In genomic region chr5:149745212-149745943, GRCh38 we compare ENCODE assay signal across 16 cellular contexts.
"Had no signal": no experiment of that assay in that cellular context is flagged by ENCODE, and none has a peak within 500 bp of the region (broad histone marks: within the 10 kb centered on the region; RNA-seq: fewer than 3 reads in every experiment).

No MANE protein-coding gene starts in this region.

- H3K4me3 Mint-ChIP-seq: activated CD4-positive, alpha-beta memory T cell treated with anti-CD3 and anti-CD28 coated beads, Interleukin-2, amount 10 ng/mL, durations not matched to agents 7 days and 5 days; activated naive CD4-positive, alpha-beta T cell treated with anti-CD3 and anti-CD28 coated beads, Interleukin-2, amount 50 U/mL, for 24 hours; brain; central memory CD8-positive, alpha-beta T cell; effector memory CD8-positive, alpha-beta T cell; neural crest cell; type B pancreatic cell had no signal

- H3K4me1 ChIP-seq: pancreas had no signal

- H3K9me3 ChIP-seq: gastroesophageal sphincter, pancreas had no signal

- ATAC-seq: effector memory CD8-positive, alpha-beta T cell; gastroesophageal sphincter; pancreas had no signal

- H3K27me3 ChIP-seq: gastroesophageal sphincter, pancreas had no signal

- H3K9me3 Mint-ChIP-seq: activated CD4-positive, alpha-beta memory T cell treated with anti-CD3 and anti-CD28 coated beads, Interleukin-2, amount 10 ng/mL, durations not matched to agents 7 days and 5 days; activated naive CD4-positive, alpha-beta T cell treated with anti-CD3 and anti-CD28 coated beads, Interleukin-2, amount 50 U/mL, for 24 hours; brain; central memory CD8-positive, alpha-beta T cell; effector memory CD8-positive, alpha-beta T cell; neural crest cell; type B pancreatic cell had no signal

- H3K27me3 Mint-ChIP-seq: activated CD4-positive, alpha-beta memory T cell treated with anti-CD3 and anti-CD28 coated beads, Interleukin-2, amount 10 ng/mL, durations not matched to agents 7 days and 5 days; activated naive CD4-positive, alpha-beta T cell treated with anti-CD3 and anti-CD28 coated beads, Interleukin-2, amount 50 U/mL, for 24 hours; central memory CD8-positive, alpha-beta T cell; effector memory CD8-positive, alpha-beta T cell; type B pancreatic cell had no signal

- H3K4me3 ChIP-seq: gastroesophageal sphincter, pancreas had no signal

- H3K4me1 Mint-ChIP-seq: activated CD4-positive, alpha-beta memory T cell treated with anti-CD3 and anti-CD28 coated beads, Interleukin-2, amount 10 ng/mL, durations not matched to agents 7 days and 5 days; central memory CD8-positive, alpha-beta T cell; neural crest cell had no signal

- H3K27ac Mint-ChIP-seq: activated CD4-positive, alpha-beta memory T cell treated with anti-CD3 and anti-CD28 coated beads, Interleukin-2, amount 10 ng/mL, durations not matched to agents 7 days and 5 days; activated naive CD4-positive, alpha-beta T cell treated with anti-CD3 and anti-CD28 coated beads, Interleukin-2, amount 50 U/mL, for 24 hours; brain; effector memory CD8-positive, alpha-beta T cell had no signal

- H3K36me3 Mint-ChIP-seq: brain, type B pancreatic cell had no signal

- H3K27ac ChIP-seq: epithelial cell of prostate, gastroesophageal sphincter, pancreas had no signal

- H3K36me3 ChIP-seq: gastroesophageal sphincter, pancreas had no signal

- DNase-seq: activated CD4-positive, alpha-beta memory T cell treated with anti-CD3 and anti-CD28 coated beads, Interleukin-2, amount 10 ng/mL, durations not matched to agents 7 days and 5 days; activated CD4-positive, alpha-beta T cell treated with anti-CD3 and anti-CD28 coated beads for 1 hour; activated CD8-positive, alpha-beta memory T cell treated with anti-CD3 and anti-CD28 coated beads, Interleukin-2, amount 50 U/mL, for 48 hours; amniotic stem cell; effector memory CD8-positive, alpha-beta T cell; kidney; pancreas; stimulated activated CD4-positive, alpha-beta T cell treated with anti-CD3 and anti-CD28 coated beads, Interleukin-4, amount 100 ng/mL, for 4 hours; T1000 had no signal
